21 cellular contexts compared by ENCODE assay signal in the genomic region with DNA sequence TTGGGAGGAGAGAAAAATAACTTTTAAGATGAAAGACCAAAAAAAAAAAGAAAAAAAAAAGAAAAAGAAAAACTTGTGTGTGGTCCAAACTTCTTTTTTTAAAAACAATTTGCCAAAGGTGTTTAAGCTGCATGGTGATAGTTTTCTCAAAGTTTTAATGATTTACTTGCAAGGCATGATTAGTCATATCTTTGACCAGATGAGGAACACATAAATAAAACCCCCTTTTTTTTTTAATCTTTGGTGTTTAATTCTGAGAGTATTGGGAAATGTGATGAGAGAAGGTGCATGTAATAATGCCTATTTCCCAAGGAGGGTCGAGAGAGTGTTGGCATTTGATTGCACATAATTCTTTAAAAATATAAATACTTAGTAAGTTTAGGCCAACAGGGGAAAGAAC.
DNase-seq lines count a peak whose midpoint lies in the region; TF ChIP-seq lines count a peak whose summit lies in the region.
"Had no signal": no experiment of that assay in that cellular context is flagged by ENCODE, and none has a peak within 500 bp of the region (broad histone marks: within the 10 kb centered on the region; RNA-seq: fewer than 3 reads in every experiment).

No MANE protein-coding gene starts in this region.

- intact Hi-C loops in MCF 10A (cut with micrococcal nuclease) (no loop called here), mammary epithelial cell (cut with micrococcal nuclease) (no loop called here), colonic mucosa (cut with DNase I) (no loop called here), OCI-LY7 (cut with micrococcal nuclease; ENCODE audit: unreplicated experiment) (no loop called here)

- H3K27me3 Mint-ChIP-seq in MCF 10A (ENCODE audit: insufficient read depth, unreplicated experiment) = no peaks in the 10 kb centered on the region
- H3K27me3 Mint-ChIP-seq: CD4-positive, CD25-positive, alpha-beta regulatory T cell; CD8-positive, alpha-beta memory T cell had no signal

- H3K27ac Mint-ChIP-seq in MCF 10A (ENCODE audit: low read depth, unreplicated experiment) = no peak overlapping the region
- H3K27ac Mint-ChIP-seq: CD4-positive, CD25-positive, alpha-beta regulatory T cell; CD8-positive, alpha-beta memory T cell had no signal

- H3K4me3 ChIP-seq in mammary epithelial cell (replicated peaks in 1 of 3; ENCODE audit: insufficient read depth in 1 of 3, low read depth in 2 of 3, low read length in 3 of 3) (no peak overlapping the region), fibroblast of mammary gland (ENCODE audit: control insufficient read depth, low read depth, low read length) (no peak overlapping the region), mesenchymal stem cell (ENCODE audit: insufficient read depth in 1 of 2, low read depth in 1 of 2, low read length in 2 of 2) (no peak overlapping the region), colonic mucosa (no peak overlapping the region), OCI-LY7 (ENCODE audit: low read depth, low read length, poor library complexity, severe bottlenecking) (no peak overlapping the region), Karpas-422 (ENCODE audit: low read length) (no peak overlapping the region)
- H3K4me3 ChIP-seq: GM12878 had no signal

- H3K4ac ChIP-seq in mesenchymal stem cell (ENCODE audit: low read depth in 1 of 2, low read length in 2 of 2) = no peak overlapping the region

- no peak overlapping the region for H2AFZ ChIP-seq in mammary epithelial cell (ENCODE audit: low read depth, low read length)
- H2AFZ ChIP-seq in mesenchymal stem cell (ENCODE audit: low read depth, low read length) = no peak overlapping the region
- no peak overlapping the region for H2AFZ ChIP-seq in OCI-LY7 (ENCODE audit: low read length)
- H2AFZ ChIP-seq in Karpas-422 (ENCODE audit: low read length) = no peak overlapping the region

- H3K23ac ChIP-seq in mesenchymal stem cell (ENCODE audit: low read length in 2 of 2) = no peak overlapping the region

- no peaks in the 10 kb centered on the region for H3K9me3 Mint-ChIP-seq in MCF 10A (ENCODE audit: unreplicated experiment)

- H3K27ac ChIP-seq in mammary epithelial cell (ENCODE audit: insufficient read depth, low read depth, low read length) (no peak overlapping the region), mesenchymal stem cell (ENCODE audit: low read length, poor library complexity, severe bottlenecking) (peak overlapping the region; percentile 53), colonic mucosa (no peak overlapping the region), OCI-LY7 (ENCODE audit: low read depth, low read length, poor library complexity, severe bottlenecking) (no peak overlapping the region), Karpas-422 (ENCODE audit: low read length) (no peak overlapping the region)
- H3K27ac ChIP-seq: 22Rv1 had no signal

- no peaks in the 10 kb centered on the region for H3K79me1 ChIP-seq in mesenchymal stem cell (replicated peaks; ENCODE audit: low read length, poor library complexity, severe bottlenecking)

- no peaks in the 10 kb centered on the region for H3K79me2 ChIP-seq in mammary epithelial cell (ENCODE audit: insufficient read depth, low read length)
- no peaks in the 10 kb centered on the region for H3K79me2 ChIP-seq in OCI-LY7 (ENCODE audit: insufficient read depth, low read depth, low read length)
- no peaks in the 10 kb centered on the region for H3K79me2 ChIP-seq in Karpas-422 (ENCODE audit: low read length)

- CTCF ChIA-PET in MCF 10A (lab: Yijun Ruan, JAX) (interaction anchor here (0.7 to 1.2 kb wide), 2 partner anchors 96 to 126 kb away, joined by 3 to 7 read pairs; no protein-coding TSS in a partner anchor), mammary epithelial cell (lab: Charles Lee; ENCODE audit: low non-redundant PET) (no interaction called here), OCI-LY7 (lab: Charles Lee; ENCODE audit: unreplicated experiment) (no interaction called here)

- peak overlapping the region; percentile 24 for H2BK5ac ChIP-seq in mesenchymal stem cell (ENCODE audit: low read depth, low read length, poor library complexity, severe bottlenecking)

- peaks cover 6% of the 10 kb centered on the region for H3K4me1 Mint-ChIP-seq in MCF 10A (ENCODE audit: insufficient read depth, unreplicated experiment)
- H3K4me1 Mint-ChIP-seq: CD4-positive, CD25-positive, alpha-beta regulatory T cell; CD8-positive, alpha-beta memory T cell had no signal

- in situ Hi-C loops in mammary epithelial cell (cut with MboI; ENCODE audit: low sequenced_read_pairs in 2 of 2) = no loop called here
- in situ Hi-C loops in KBM-7 (cut with MboI; ENCODE audit: low pct_unique_long_range_greater_than_20kb, low sequenced_read_pairs) = no loop called here

- no peaks in the 10 kb centered on the region for H3K27me3 ChIP-seq in mammary epithelial cell (ENCODE audit: insufficient read depth, low read length)
- no peaks in the 10 kb centered on the region for H3K27me3 ChIP-seq in mesenchymal stem cell (ENCODE audit: control insufficient read depth in 1 of 2, insufficient read depth in 1 of 2, low read length in 2 of 2)
- no peaks in the 10 kb centered on the region for H3K27me3 ChIP-seq in colonic mucosa
- H3K27me3 ChIP-seq in Karpas-422 (ENCODE audit: low read length) = no peaks in the 10 kb centered on the region
- H3K27me3 ChIP-seq: BE2C had no signal

- no peak overlapping the region for H2BK12ac ChIP-seq in mesenchymal stem cell (ENCODE audit: low read length in 2 of 2)

- no peak overlapping the region for H2AK5ac ChIP-seq in mesenchymal stem cell (ENCODE audit: low read length, severe bottlenecking)

- H2BK15ac ChIP-seq in mesenchymal stem cell (ENCODE audit: low read depth, poor library complexity, severe bottlenecking) = no peak overlapping the region

- H3K9me2 ChIP-seq in OCI-LY7 (ENCODE audit: insufficient read depth, low read length) = no peaks in the 10 kb centered on the region
- no peaks in the 10 kb centered on the region for H3K9me2 ChIP-seq in Karpas-422 (replicated peaks; ENCODE audit: insufficient read depth, low read length)

- dilution Hi-C loops in mammary epithelial cell (cut with HindIII; ENCODE audit: low sequenced_read_pairs) = no loop called here

- no peaks in the 10 kb centered on the region for H3K36me3 ChIP-seq in mammary epithelial cell (ENCODE audit: insufficient read depth, low read length)
- H3K36me3 ChIP-seq in mesenchymal stem cell (ENCODE audit: control insufficient read depth in 1 of 2, insufficient read depth in 2 of 2, low read depth in 1 of 2, low read length in 2 of 2) = no peaks in the 10 kb centered on the region
- no peaks in the 10 kb centered on the region for H3K36me3 ChIP-seq in colonic mucosa
- H3K36me3 ChIP-seq in OCI-LY7 (ENCODE audit: insufficient read depth, low read length) = no peaks in the 10 kb centered on the region
- no peaks in the 10 kb centered on the region for H3K36me3 ChIP-seq in Karpas-422 (ENCODE audit: insufficient read depth, low read length)
- H3K36me3 ChIP-seq: BE2C had no signal

- H4K20me1 ChIP-seq in mammary epithelial cell (ENCODE audit: insufficient read depth, low read length) (no peaks in the 10 kb centered on the region), OCI-LY7 (ENCODE audit: insufficient read depth, low read length) (no peaks in the 10 kb centered on the region), Karpas-422 (ENCODE audit: insufficient read depth, low read depth, low read length) (no peaks in the 10 kb centered on the region)

- no peaks in the 10 kb centered on the region for H3K36me3 Mint-ChIP-seq in MCF 10A (ENCODE audit: insufficient read depth, unreplicated experiment)
- H3K36me3 Mint-ChIP-seq: CD4-positive, CD25-positive, alpha-beta regulatory T cell; CD8-positive, alpha-beta memory T cell had no signal

- TF ChIP-seq CTCF in MCF 10A (IDR thresholded peaks at IDR 0.05; ENCODE audit: unreplicated experiment) = no peak
- no peak for TF ChIP-seq CTCF in mammary epithelial cell (conservative IDR thresholded peaks at IDR 0.05 in 1 of 2, IDR thresholded peaks at IDR 0.05 in 1 of 2; ENCODE audit: extremely low read depth in 1 of 2, insufficient read depth in 1 of 2, low read depth in 1 of 2, low read length in 2 of 2)
- TF ChIP-seq CTCF in fibroblast of mammary gland (conservative IDR thresholded peaks at IDR 0.05; ENCODE audit: control insufficient read depth, insufficient read depth, low read depth, low read length) = no peak
- no peak for TF ChIP-seq CTCF in colonic mucosa (IDR thresholded peaks at IDR 0.05)
- TF ChIP-seq CTCF in OCI-LY7 (conservative IDR thresholded peaks at IDR 0.05; ENCODE audit: low read length) = no peak

- no peak overlapping the region for H3K18ac ChIP-seq in mesenchymal stem cell (ENCODE audit: low read depth in 1 of 2, low read length in 2 of 2)

- BruUV-seq in MCF 10A (replicated peaks; lab: Mats Ljungman, UMichigan) (no TSS peak), mammary epithelial cell (replicated peaks; lab: Mats Ljungman, UMichigan) (no TSS peak), OCI-LY7 (replicated peaks; lab: Mats Ljungman, UMichigan) (no TSS peak)

- H3K9ac ChIP-seq in mammary epithelial cell (ENCODE audit: insufficient read depth, low read length) (no peak overlapping the region), mesenchymal stem cell (ENCODE audit: low read length) (no peak overlapping the region), colonic mucosa (ENCODE audit: low read depth in 2 of 2, low read length in 2 of 2) (no peak overlapping the region), Karpas-422 (ENCODE audit: low read length) (no peak overlapping the region)

- H4K8ac ChIP-seq in mesenchymal stem cell (ENCODE audit: low read length) = no peak overlapping the region

- DNase-seq in MCF 10A (ENCODE audit: unreplicated experiment) (peak; percentile 11), mammary epithelial cell (no peak), fibroblast of mammary gland (ENCODE audit: low read depth) (peak; percentile 46), mesenchymal stem cell (no peak), colonic mucosa (no peak), OCI-LY7 (ENCODE audit: low spot score) (no peak), KBM-7 (no peak), Karpas-422 (no peak)
- DNase-seq: BE2C; C1 segment of cervical spinal cord; CD4-positive, CD25-positive, alpha-beta regulatory T cell; CD8-positive, alpha-beta memory T cell; COR-L47; DMS 273 treated with DMSO at 0.1 percent for 48 hours; DMS53; DND-41; EL; GOT3; H7 had no signal

- no peak overlapping the region for H3K14ac ChIP-seq in mesenchymal stem cell (ENCODE audit: low read length in 2 of 2)

- H4K91ac ChIP-seq in mesenchymal stem cell (ENCODE audit: low read length) = no peak overlapping the region

- WGBS in mammary epithelial cell (ENCODE audit: low coverage, missing lambda C conversion rate) = 93% methylated on average over 1 of the region's 1 CpG
- WGBS in mesenchymal stem cell = no CpG with 5 or more reads among the region's 1 CpG

- no peak overlapping the region for H3K4me3 Mint-ChIP-seq in MCF 10A (ENCODE audit: unreplicated experiment)
- H3K4me3 Mint-ChIP-seq: CD4-positive, CD25-positive, alpha-beta regulatory T cell; CD8-positive, alpha-beta memory T cell had no signal

- H3K9me3 ChIP-seq in mammary epithelial cell (replicated peaks; ENCODE audit: insufficient read depth, low read length) = no peaks in the 10 kb centered on the region
- no peaks in the 10 kb centered on the region for H3K9me3 ChIP-seq in mesenchymal stem cell (ENCODE audit: control insufficient read depth, low read length)
- no peaks in the 10 kb centered on the region for H3K9me3 ChIP-seq in colonic mucosa
- H3K9me3 ChIP-seq in OCI-LY7 (ENCODE audit: low read length) = no peaks in the 10 kb centered on the region
- no peaks in the 10 kb centered on the region for H3K9me3 ChIP-seq in Karpas-422 (ENCODE audit: low read length)
- H3K9me3 ChIP-seq: BE2C had no signal

- POLR2A ChIA-PET in MCF 10A (lab: Yijun Ruan, JAX) (interaction anchor here (0.7 to 0.9 kb wide), 2 partner anchors 20 to 449 kb away, joined by 3 read pairs; no protein-coding TSS in a partner anchor), OCI-LY7 (lab: Charles Lee) (interaction anchor here (1.2 kb wide), 1 partner anchor 23 kb away, joined by 7 read pairs; no protein-coding TSS in a partner anchor)

- no peak overlapping the region for H3K4me2 ChIP-seq in mammary epithelial cell (ENCODE audit: insufficient read depth, low read depth, low read length)
- H3K4me2 ChIP-seq in mesenchymal stem cell (ENCODE audit: low read length, poor library complexity, severe bottlenecking) = no peak overlapping the region
- no peak overlapping the region for H3K4me2 ChIP-seq in OCI-LY7 (ENCODE audit: low read length)
- H3K4me2 ChIP-seq in Karpas-422 (ENCODE audit: low read depth, low read length, poor library complexity, severe bottlenecking) = no peak overlapping the region

- H3K4me1 ChIP-seq in mammary epithelial cell (ENCODE audit: insufficient read depth, low read length) (no peaks in the 10 kb centered on the region), mesenchymal stem cell (ENCODE audit: control insufficient read depth, insufficient read depth, low read depth, low read length) (peaks cover 11% of the 10 kb centered on the region), colonic mucosa (no peaks in the 10 kb centered on the region), OCI-LY7 (ENCODE audit: insufficient read depth, low read length, poor library complexity, severe bottlenecking) (no peaks in the 10 kb centered on the region), Karpas-422 (ENCODE audit: low read length) (no peaks in the 10 kb centered on the region)
- H3K4me1 ChIP-seq: BE2C had no signal

- no peak overlapping the region for H2BK120ac ChIP-seq in mesenchymal stem cell (ENCODE audit: low read depth, low read length)

Comparison
In these comparisons a context has a peak if more than half of its experiments do, and no peak if none do; other contexts are left out.
1. DNase-seq: peak in MCF 10A (single experiment) and fibroblast of mammary gland (single experiment); none in mammary epithelial cell (single experiment), mesenchymal stem cell (single experiment), colonic mucosa (single experiment), OCI-LY7 (single experiment), KBM-7 (single experiment) and Karpas-422 (single experiment).